ENCODE assay signal across 8 cellular contexts in the genomic region with DNA sequence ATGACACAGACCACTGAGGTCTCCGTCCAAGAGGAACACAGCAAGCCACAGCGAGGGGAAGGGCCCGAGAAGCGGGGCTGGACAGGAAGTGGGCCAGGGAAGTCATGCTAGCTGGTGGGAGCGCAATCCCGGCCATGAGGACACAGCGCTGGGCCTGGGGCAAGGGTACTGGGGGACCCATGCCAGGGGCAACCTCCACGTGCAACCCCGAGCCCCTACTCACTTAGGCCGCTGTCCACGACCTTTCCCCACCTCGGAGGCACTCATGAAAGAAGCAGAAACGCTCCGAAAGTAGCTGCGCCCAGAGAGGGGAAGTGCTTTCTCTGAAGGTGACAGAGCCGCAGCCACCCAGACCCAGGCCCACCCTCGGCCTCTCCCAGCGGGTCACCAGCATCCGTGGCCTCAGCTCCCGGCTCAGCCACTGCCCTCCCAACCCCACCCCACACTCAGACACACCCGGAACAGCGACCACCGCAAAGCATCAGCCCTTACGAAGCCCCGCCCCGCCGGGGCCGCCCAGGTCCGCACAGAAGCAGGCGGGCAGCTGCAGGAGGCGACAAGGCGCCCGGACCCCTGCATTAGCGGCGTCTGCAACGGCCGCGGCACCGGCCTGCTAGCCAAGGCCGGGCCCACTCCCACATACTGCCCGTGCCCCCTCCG.
DNase-seq lines count a peak whose midpoint lies in the region; ATAC-seq and TF ChIP-seq lines count a peak whose summit lies in the region.

No MANE protein-coding gene starts in this region.

- in situ Hi-C loops in astrocyte of the spinal cord (cut with HindIII; ENCODE audit: low sequenced_read_pairs), result no loop called here

- DNase-seq in AML-193 (lab: John Stamatoyannopoulos, UW) (peak; percentile 23 to 35), GM20000 (ENCODE audit: low spot score) (peak; percentile 67), RPMI8226 (peak; percentile 37), astrocyte of the spinal cord (ENCODE audit: low read depth, low spot score) (no peak), islet precursor cell (peak; percentile 73), NCI-H524 treated with DMSO at 0.1 percent for 48 hours (lab: John Stamatoyannopoulos, UW) (no peak), SKM-1 treated with dmso at 0.1 percent for 144 hours (lab: John Stamatoyannopoulos, UW; ENCODE audit: unreplicated experiment) (no peak)

- peak overlapping the region; percentile 99 for H3K4me3 Mint-ChIP-seq in stimulated activated memory B cell treated with anti-CD40 and anti-IgM and Interleukin-4, amounts not matched to agents 10 μg/mL and 1 μg/mL and 100 μg/mL, for 72 hours

- H3K27ac Mint-ChIP-seq in stimulated activated memory B cell treated with anti-CD40 and anti-IgM and Interleukin-4, amounts not matched to agents 10 μg/mL and 1 μg/mL and 100 μg/mL, for 72 hours, result peak overlapping the region; percentile 90

- H3K9me3 Mint-ChIP-seq in stimulated activated memory B cell treated with anti-CD40 and anti-IgM and Interleukin-4, amounts not matched to agents 10 μg/mL and 1 μg/mL and 100 μg/mL, for 72 hours, result no peaks in the 10 kb centered on the region

- H3K36me3 Mint-ChIP-seq in stimulated activated memory B cell treated with anti-CD40 and anti-IgM and Interleukin-4, amounts not matched to agents 10 μg/mL and 1 μg/mL and 100 μg/mL, for 72 hours, result no peaks in the 10 kb centered on the region

- peaks cover 58% of the 10 kb centered on the region for H3K4me1 Mint-ChIP-seq in stimulated activated memory B cell treated with anti-CD40 and anti-IgM and Interleukin-4, amounts not matched to agents 10 μg/mL and 1 μg/mL and 100 μg/mL, for 72 hours

- TF ChIP-seq CTCF in GM20000 (IDR thresholded peaks at IDR 0.05; ENCODE audit: extremely low read depth, missing control alignments) (no peak), astrocyte of the spinal cord (IDR thresholded peaks at IDR 0.05; ENCODE audit: low read depth, low read length) (no peak)

- H3K27me3 Mint-ChIP-seq in stimulated activated memory B cell treated with anti-CD40 and anti-IgM and Interleukin-4, amounts not matched to agents 10 μg/mL and 1 μg/mL and 100 μg/mL, for 72 hours, result no peaks in the 10 kb centered on the region

- peak overlapping the region; percentile 83 for H3K4me3 ChIP-seq in astrocyte of the spinal cord (ENCODE audit: low read depth, low read length)

- ATAC-seq in stimulated activated memory B cell treated with anti-CD40 and anti-IgM and Interleukin-4, amounts not matched to agents 10 μg/mL and 1 μg/mL and 100 μg/mL, for 72 hours, result peak; percentile 0

Comparison
In these comparisons a context has a peak if more than half of its experiments do, and no peak if none do; other contexts are left out.
1. DNase-seq: peak in AML-193 (2 of 2), GM20000 (single experiment), RPMI8226 (single experiment) and islet precursor cell (single experiment); none in astrocyte of the spinal cord (single experiment), NCI-H524 treated with DMSO at 0.1 percent for 48 hours (single experiment) and SKM-1 treated with dmso at 0.1 percent for 144 hours (single experiment).